1 cellular context compared by ENCODE assay signal in the genomic region with DNA sequence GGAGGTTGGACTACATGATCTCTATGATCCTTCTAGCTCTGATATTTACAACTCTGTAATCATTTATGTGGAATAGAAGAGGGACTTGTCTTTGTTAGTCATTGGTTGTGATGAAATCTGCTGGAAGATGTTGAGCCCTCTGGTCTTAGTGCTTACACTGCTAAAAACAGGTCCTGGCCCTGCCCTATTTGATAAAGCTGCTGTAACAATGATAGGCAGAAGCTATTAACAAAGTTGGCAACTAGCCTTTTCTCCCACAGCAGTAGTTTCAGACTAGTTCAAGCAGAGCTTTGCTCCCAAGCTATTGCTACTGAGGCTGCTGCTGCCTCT.
TF ChIP-seq lines count a peak whose summit lies in the region.

No MANE protein-coding gene starts in this region.

TF ChIP-seq in liver, 16 proteins besides CTCF, POLR2A, EP300 and RAD21 (continued from another document):
- TF ChIP-seq, protein P1, sequence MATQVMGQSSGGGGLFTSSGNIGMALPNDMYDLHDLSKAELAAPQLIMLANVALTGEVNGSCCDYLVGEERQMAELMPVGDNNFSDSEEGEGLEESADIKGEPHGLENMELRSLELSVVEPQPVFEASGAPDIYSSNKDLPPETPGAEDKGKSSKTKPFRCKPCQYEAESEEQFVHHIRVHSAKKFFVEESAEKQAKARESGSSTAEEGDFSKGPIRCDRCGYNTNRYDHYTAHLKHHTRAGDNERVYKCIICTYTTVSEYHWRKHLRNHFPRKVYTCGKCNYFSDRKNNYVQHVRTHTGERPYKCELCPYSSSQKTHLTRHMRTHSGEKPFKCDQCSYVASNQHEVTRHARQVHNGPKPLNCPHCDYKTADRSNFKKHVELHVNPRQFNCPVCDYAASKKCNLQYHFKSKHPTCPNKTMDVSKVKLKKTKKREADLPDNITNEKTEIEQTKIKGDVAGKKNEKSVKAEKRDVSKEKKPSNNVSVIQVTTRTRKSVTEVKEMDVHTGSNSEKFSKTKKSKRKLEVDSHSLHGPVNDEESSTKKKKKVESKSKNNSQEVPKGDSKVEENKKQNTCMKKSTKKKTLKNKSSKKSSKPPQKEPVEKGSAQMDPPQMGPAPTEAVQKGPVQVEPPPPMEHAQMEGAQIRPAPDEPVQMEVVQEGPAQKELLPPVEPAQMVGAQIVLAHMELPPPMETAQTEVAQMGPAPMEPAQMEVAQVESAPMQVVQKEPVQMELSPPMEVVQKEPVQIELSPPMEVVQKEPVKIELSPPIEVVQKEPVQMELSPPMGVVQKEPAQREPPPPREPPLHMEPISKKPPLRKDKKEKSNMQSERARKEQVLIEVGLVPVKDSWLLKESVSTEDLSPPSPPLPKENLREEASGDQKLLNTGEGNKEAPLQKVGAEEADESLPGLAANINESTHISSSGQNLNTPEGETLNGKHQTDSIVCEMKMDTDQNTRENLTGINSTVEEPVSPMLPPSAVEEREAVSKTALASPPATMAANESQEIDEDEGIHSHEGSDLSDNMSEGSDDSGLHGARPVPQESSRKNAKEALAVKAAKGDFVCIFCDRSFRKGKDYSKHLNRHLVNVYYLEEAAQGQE (IDR thresholded peaks at IDR 0.05): peak; percentile 49
- no peak for TF ChIP-seq EGR1 (IDR thresholded peaks at IDR 0.05; ENCODE audit: low read depth in 2 of 2)
TF ChIP-seq in liver: peak in this region for 7.
